ENCODE assay signal across 28 cellular contexts in the genomic region with DNA sequence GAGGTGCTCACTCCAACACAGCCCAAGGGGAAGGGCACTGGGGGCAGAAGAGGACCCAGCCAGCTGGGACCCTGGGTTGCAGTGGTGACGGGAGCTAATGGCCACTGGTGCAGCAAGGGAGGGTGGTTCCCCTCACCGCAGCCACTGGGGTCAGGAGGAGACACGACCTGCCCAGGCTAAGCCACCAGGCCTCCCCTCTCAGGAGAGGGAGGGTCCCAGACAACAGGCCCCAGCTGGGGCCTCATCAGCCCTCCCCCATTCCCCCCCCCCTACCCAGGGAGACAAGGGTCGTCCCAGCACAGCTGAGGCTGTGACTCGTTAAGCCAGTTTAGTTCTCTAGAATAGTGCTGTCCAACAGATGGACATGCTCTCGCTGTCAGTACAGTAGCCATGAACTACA. TPM values are rescaled to one million over a fixed set of nuclear protein-coding genes. Genes with fewer than 3 reads are reported as not detected.
DNase-seq lines count a peak whose midpoint lies in the region; ATAC-seq and TF ChIP-seq lines count a peak whose summit lies in the region.
"Had no signal": no experiment of that assay in that cellular context is flagged by ENCODE, and none has a peak within 500 bp of the region (broad histone marks: within the 10 kb centered on the region; RNA-seq: fewer than 3 reads in every experiment).

No MANE protein-coding gene starts in this region.

- TF ChIP-seq POLR2A in thyroid gland (IDR thresholded peaks at IDR 0.05), result no peak

- H3K36me3 Mint-ChIP-seq in Caco-2 (ENCODE audit: insufficient read depth, unreplicated experiment), result peaks cover 69% of the 10 kb centered on the region
- H3K36me3 Mint-ChIP-seq: T-cell had no signal

- H3K27ac ChIP-seq in psoas muscle (peak overlapping the region; percentile 69), thyroid gland (no peak overlapping the region)
- H3K27ac ChIP-seq: ascending aorta, tibial nerve had no signal

- no peaks in the 10 kb centered on the region for H3K27me3 Mint-ChIP-seq in Caco-2 (ENCODE audit: insufficient read depth, unreplicated experiment)
- H3K27me3 Mint-ChIP-seq: activated CD4-positive, alpha-beta memory T cell treated with anti-CD3 and anti-CD28 coated beads, Interleukin-2, amount 10 ng/mL, durations not matched to agents 7 days and 5 days; T-cell had no signal

- no peaks in the 10 kb centered on the region for H3K27me3 ChIP-seq in Caco-2 (replicated peaks; ENCODE audit: control insufficient read depth, insufficient read depth, low read length)
- H3K27me3 ChIP-seq in NT2/D1 (ENCODE audit: insufficient read depth, insufficient read length), result no peaks in the 10 kb centered on the region
- H3K27me3 ChIP-seq in psoas muscle (ENCODE audit: insufficient read depth in 3 of 3, low read length in 2 of 3), result no peaks in the 10 kb centered on the region
- no peaks in the 10 kb centered on the region for H3K27me3 ChIP-seq in thyroid gland
- H3K27me3 ChIP-seq: ascending aorta, esophagus muscularis mucosa, tibial nerve had no signal

- H3K4me1 Mint-ChIP-seq in Caco-2 (ENCODE audit: low read depth, unreplicated experiment), result no peaks in the 10 kb centered on the region

- DNase-seq in Caco-2, result no peak
- no peak for DNase-seq in NT2/D1 (ENCODE audit: low read depth, low spot score)
- peak; percentile 60 for DNase-seq in left kidney (ENCODE audit: low read depth, low spot score)
- DNase-seq in psoas muscle, result peak in 1 of 2 donors; percentile 55
- no peak for DNase-seq in kidney glomerular epithelial cell (lab: John Stamatoyannopoulos, UW)
- DNase-seq in thyroid gland, result no peak
- DNase-seq in mucosa of gallbladder (ENCODE audit: low spot score), result no peak
- DNase-seq: activated CD4-positive, alpha-beta memory T cell treated with anti-CD3 and anti-CD28 coated beads, Interleukin-2, amount 10 ng/mL, durations not matched to agents 7 days and 5 days; Calu3; caudate nucleus; DND-41; foreskin melanocyte; NCI-H1092; NCI-H1694 treated with DMSO at 0.1 percent for 48 hours; NCI-H69; occipital lobe; stimulated activated CD4-positive, alpha-beta T cell treated with anti-CD3 and anti-CD28 coated beads, Interleukin-2, amount 100 ng/mL, for 24 hours; T-cell had no signal

- peak overlapping the region; percentile 16 for H3K27ac Mint-ChIP-seq in Caco-2 (ENCODE audit: unreplicated experiment)
- H3K27ac Mint-ChIP-seq: activated CD4-positive, alpha-beta memory T cell treated with anti-CD3 and anti-CD28 coated beads, Interleukin-2, amount 10 ng/mL, durations not matched to agents 7 days and 5 days; activated naive CD4-positive, alpha-beta T cell treated with anti-CD3 and anti-CD28 coated beads, Interleukin-2, amount 50 U/mL, for 72 hours; activated T-helper 2 cell treated with anti-CD3 and anti-CD28 coated beads, Interferon-gamma antibody, Interleukin-2, Interleukin-4, amounts not matched to agents 10 μg/mL and 5 μg/mL and 100 μg/mL, durations not matched to agents 14 hours and 24 hours and 36 hours; T-cell had no signal

- H3K4me3 Mint-ChIP-seq in Caco-2 (ENCODE audit: unreplicated experiment), result no peak overlapping the region
- H3K4me3 Mint-ChIP-seq: activated CD4-positive, alpha-beta memory T cell treated with anti-CD3 and anti-CD28 coated beads, Interleukin-2, amount 10 ng/mL, durations not matched to agents 7 days and 5 days; CD14-positive monocyte; T-cell had no signal

- H3K4me1 ChIP-seq in Caco-2, result peaks cover 8% of the 10 kb centered on the region; the same call in 1 of the 2 replicates
- peaks cover 3% of the 10 kb centered on the region for H3K4me1 ChIP-seq in NT2/D1 (ENCODE audit: insufficient read depth, insufficient read length)
- peaks cover 3% of the 10 kb centered on the region for H3K4me1 ChIP-seq in psoas muscle
- H3K4me1 ChIP-seq in thyroid gland, result peaks cover 0 to 4% of the 10 kb centered on the region in 2 donors
- H3K4me1 ChIP-seq: ascending aorta had no signal

- no peak for ATAC-seq in psoas muscle
- ATAC-seq: activated naive CD4-positive, alpha-beta T cell treated with anti-CD3 and anti-CD28 coated beads, Interleukin-2, amount 50 U/mL, for 72 hours; left colon; T-cell had no signal

- POLR2A ChIA-PET in Caco-2 (lab: Charles Lee), result no interaction called here

- TF ChIP-seq CTCF in Caco-2 (IDR thresholded peaks at IDR 0.05; ENCODE audit: insufficient read depth in 1 of 2, low read depth in 1 of 2, low read length in 1 of 2, severe bottlenecking in 1 of 2, unreplicated experiment in 1 of 2) (no peak), psoas muscle (IDR thresholded peaks at IDR 0.05) (no peak), thyroid gland (IDR thresholded peaks at IDR 0.05) (no peak)

- peaks cover 24% of the 10 kb centered on the region for H3K36me3 ChIP-seq in Caco-2 (ENCODE audit: control insufficient read depth, insufficient read depth, low read length)
- peaks cover 60% of the 10 kb centered on the region for H3K36me3 ChIP-seq in NT2/D1 (ENCODE audit: insufficient read depth, insufficient read length, low read length)
- peaks cover 20 to 54% of the 10 kb centered on the region in 2 donors for H3K36me3 ChIP-seq in psoas muscle (ENCODE audit: insufficient read depth in 1 of 2, low read depth in 1 of 2)
- H3K36me3 ChIP-seq in thyroid gland, result peaks cover 31 to 42% of the 10 kb centered on the region in 2 donors

- CTCF ChIA-PET in Caco-2 (lab: Charles Lee), result interaction anchor here (0.6 to 2.5 kb wide), 7 partner anchors 25 to 446 kb away, joined by 3 to 11 read pairs (median 5); a partner anchor contains a TSS

- H3K4me3 ChIP-seq in Caco-2 (ENCODE audit: low read depth, low read length) (no peak overlapping the region), NT2/D1 (ENCODE audit: insufficient read length, low read depth) (no peak overlapping the region), psoas muscle (no peak overlapping the region), thyroid gland (replicated peaks in 1 of 3) (no peak overlapping the region)
- H3K4me3 ChIP-seq: ascending aorta, esophagus muscularis mucosa, smooth muscle cell, tibial nerve had no signal

- H3K9me3 ChIP-seq in Caco-2 (no peaks in the 10 kb centered on the region), NT2/D1 (ENCODE audit: insufficient read depth, low read length) (no peaks in the 10 kb centered on the region), psoas muscle (no peaks in the 10 kb centered on the region), thyroid gland (no peaks in the 10 kb centered on the region)
- H3K9me3 ChIP-seq: ascending aorta, esophagus muscularis mucosa, tibial nerve had no signal

- WGBS in psoas muscle, 3 donors, result 50 to 62% (median 54%) methylated on average over 6 of the region's 6 CpGs
- 79 to 93% methylated on average over 3 to 6 of the region's 6 CpGs for WGBS in thyroid gland, 2 donors

- BruUV-seq in Caco-2 (replicated peaks; lab: Mats Ljungman, UMichigan), result no TSS peak

- peak overlapping the region; percentile 5 for H3K9ac ChIP-seq in NT2/D1 (ENCODE audit: insufficient read length, low read depth)

- intact Hi-C loops in Caco-2 (cut with micrococcal nuclease; ENCODE audit: unreplicated experiment) (no loop called here), psoas muscle (cut with DNase I) (no loop called here), thyroid gland (cut with DNase I) (no loop called here)

- no peaks in the 10 kb centered on the region for H3K9me3 Mint-ChIP-seq in Caco-2 (ENCODE audit: unreplicated experiment)
- H3K9me3 Mint-ChIP-seq: activated CD4-positive, alpha-beta memory T cell treated with anti-CD3 and anti-CD28 coated beads, Interleukin-2, amount 10 ng/mL, durations not matched to agents 7 days and 5 days; activated naive CD4-positive, alpha-beta T cell treated with anti-CD3 and anti-CD28 coated beads, Interleukin-2, amount 50 U/mL, for 72 hours; activated T-helper 2 cell treated with anti-CD3 and anti-CD28 coated beads, Interferon-gamma antibody, Interleukin-2, Interleukin-4, amounts not matched to agents 10 μg/mL and 5 μg/mL and 100 μg/mL, durations not matched to agents 14 hours and 24 hours and 36 hours; T-cell had no signal

RNA-seq across cellular contexts. Expression of a gene that starts 17.3 kb away (rescaled TPM):
- not detected in 2 replicates for total RNA-seq in Caco-2 (2022)
- not detected for total RNA-seq in psoas muscle
- not detected for polyA plus RNA-seq in psoas muscle
- 1 to 10 TPM in 1 of 4 donors, not detected in 3; 1.2 TPM for total RNA-seq in thyroid gland
- 0.09 TPM for total RNA-seq in mucosa of gallbladder
- total RNA-seq: left colon, occipital lobe, renal cortical epithelial cell, smooth muscle cell, T-cell, tibial nerve had no signal
- polyA plus RNA-seq: CD14-positive monocyte, smooth muscle cell had no signal

RNA-seq across cellular contexts. Expression of a gene that starts 18.7 kb away (rescaled TPM):
- total RNA-seq in Caco-2 (2022) (not detected in 2 replicates), psoas muscle (under 1 TPM in 1 of 4 donors, not detected in 3; 0.22 TPM), thyroid gland (not detected), mucosa of gallbladder (0.26 TPM)
- under 1 TPM in 2 of 3 donors, not detected in 1; 0.04 TPM for polyA plus RNA-seq in psoas muscle
- total RNA-seq: activated CD4-positive, alpha-beta memory T cell treated with anti-CD3 and anti-CD28 coated beads, Interleukin-2, amount 10 ng/mL, durations not matched to agents 7 days and 5 days; activated naive CD4-positive, alpha-beta T cell treated with anti-CD3 and anti-CD28 coated beads, Interleukin-2, amount 50 U/mL, for 72 hours; activated T-helper 2 cell treated with anti-CD3 and anti-CD28 coated beads, Interferon-gamma antibody, Interleukin-2, Interleukin-4, amounts not matched to agents 10 μg/mL and 5 μg/mL and 100 μg/mL, durations not matched to agents 14 hours and 24 hours and 36 hours; ascending aorta; Calu3; esophagus muscularis mucosa; left colon; occipital lobe; renal cortical epithelial cell; SK-MEL-5; smooth muscle cell had no signal
- polyA plus RNA-seq: CD14-positive monocyte, smooth muscle cell had no signal

RNA-seq across cellular contexts. Expression of a gene that starts 22.9 kb away (rescaled TPM):
- total RNA-seq in Caco-2 (2022) (227 and 242 TPM in 2 replicates), psoas muscle (100 to 1,000 TPM in 2 of 4 donors, 10 to 100 TPM in 2; 32.2 to 283 (median 161) TPM), thyroid gland (100 to 1,000 TPM in 1 of 4 donors, 10 to 100 TPM in 3; 35.5 to 101 (median 63.3) TPM), mucosa of gallbladder (118 TPM)
- 100 to 1,000 TPM in 1 of 3 donors, 10 to 100 TPM in 2; 41.6 to 323 (median 63.9) TPM for polyA plus RNA-seq in psoas muscle

RNA-seq across cellular contexts. Expression of a gene that starts 37.6 kb away (rescaled TPM):
- total RNA-seq in Caco-2 (2022) (62.1 and 67.1 TPM in 2 replicates), psoas muscle (10 to 100 TPM; 17.1 to 29.6 (median 22.9) TPM), thyroid gland (10 to 100 TPM; 52.7 to 86.1 (median 76.6) TPM), mucosa of gallbladder (41.3 TPM)
- 10 to 100 TPM; 40.9 to 73.3 (median 58.1) TPM for polyA plus RNA-seq in psoas muscle

RNA-seq across cellular contexts. Expression of a gene that starts 52.8 kb away (rescaled TPM):
- not detected in 2 replicates for total RNA-seq in Caco-2 (2022)
- total RNA-seq in psoas muscle, result under 1 TPM in 2 of 4 donors, not detected in 2; 0.38 to 0.69 TPM
- 1 to 10 TPM in 1 of 3 donors, under 1 TPM in 2; 0.12 to 1.0 (median 0.16) TPM for polyA plus RNA-seq in psoas muscle
- not detected for total RNA-seq in thyroid gland
- not detected for total RNA-seq in mucosa of gallbladder
- total RNA-seq: activated CD4-positive, alpha-beta memory T cell treated with anti-CD3 and anti-CD28 coated beads, Interleukin-2, amount 10 ng/mL, durations not matched to agents 7 days and 5 days; activated T-helper 2 cell treated with anti-CD3 and anti-CD28 coated beads, Interferon-gamma antibody, Interleukin-2, Interleukin-4, amounts not matched to agents 10 μg/mL and 5 μg/mL and 100 μg/mL, durations not matched to agents 14 hours and 24 hours and 36 hours; ascending aorta; occipital lobe; renal cortical epithelial cell; SK-MEL-5; smooth muscle cell; tibial nerve had no signal
